In the genomic region with DNA sequence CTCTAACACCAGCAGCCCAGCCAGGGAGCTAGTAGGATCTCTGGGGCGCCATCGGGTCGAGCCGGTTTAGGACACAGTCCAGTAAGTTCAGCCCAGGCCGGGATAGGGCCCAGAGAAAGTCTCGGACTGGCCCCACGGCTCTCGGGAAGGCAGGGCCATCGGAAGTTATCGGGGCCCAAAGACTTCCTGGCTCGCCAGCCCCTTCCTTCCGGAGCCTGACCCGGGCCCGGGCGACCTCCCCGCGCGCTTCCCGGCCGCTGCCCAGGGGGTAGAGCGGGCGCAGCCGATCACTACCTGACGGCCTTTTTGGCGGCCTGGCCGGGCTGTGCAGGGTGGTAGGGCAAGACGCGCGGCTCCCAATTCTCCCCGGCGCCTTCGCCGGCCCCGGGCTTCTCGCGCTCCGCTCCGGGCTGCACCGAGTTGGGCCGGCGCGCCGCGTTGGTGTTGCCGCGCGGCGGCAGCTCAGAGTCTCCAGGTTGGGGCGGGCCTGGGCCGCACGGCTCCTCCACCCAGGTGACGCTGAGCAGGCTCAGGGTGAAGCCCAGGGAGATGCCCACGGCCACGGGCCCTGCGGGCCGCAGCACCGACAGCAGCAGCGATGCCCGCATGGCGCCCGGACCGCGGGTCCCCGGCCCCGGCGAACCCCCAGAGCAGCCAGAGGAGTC, we compare ENCODE assay signal across 1 cellular context.
TF ChIP-seq lines count a peak whose summit lies in the region.

No MANE protein-coding gene starts in this region.

TF ChIP-seq in HepG2, 621 proteins besides CTCF, POLR2A, EP300 and RAD21 (continued from another document and continues in another):
- TF ChIP-seq, protein P1, sequence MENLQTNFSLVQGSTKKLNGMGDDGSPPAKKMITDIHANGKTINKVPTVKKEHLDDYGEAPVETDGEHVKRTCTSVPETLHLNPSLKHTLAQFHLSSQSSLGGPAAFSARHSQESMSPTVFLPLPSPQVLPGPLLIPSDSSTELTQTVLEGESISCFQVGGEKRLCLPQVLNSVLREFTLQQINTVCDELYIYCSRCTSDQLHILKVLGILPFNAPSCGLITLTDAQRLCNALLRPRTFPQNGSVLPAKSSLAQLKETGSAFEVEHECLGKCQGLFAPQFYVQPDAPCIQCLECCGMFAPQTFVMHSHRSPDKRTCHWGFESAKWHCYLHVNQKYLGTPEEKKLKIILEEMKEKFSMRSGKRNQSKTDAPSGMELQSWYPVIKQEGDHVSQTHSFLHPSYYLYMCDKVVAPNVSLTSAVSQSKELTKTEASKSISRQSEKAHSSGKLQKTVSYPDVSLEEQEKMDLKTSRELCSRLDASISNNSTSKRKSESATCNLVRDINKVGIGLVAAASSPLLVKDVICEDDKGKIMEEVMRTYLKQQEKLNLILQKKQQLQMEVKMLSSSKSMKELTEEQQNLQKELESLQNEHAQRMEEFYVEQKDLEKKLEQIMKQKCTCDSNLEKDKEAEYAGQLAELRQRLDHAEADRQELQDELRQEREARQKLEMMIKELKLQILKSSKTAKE (CRISPR knock-in tag; IDR thresholded peaks at IDR 0.05; ENCODE audit: borderline replicate concordance), result no peak
- TF ChIP-seq MZF1 (CRISPR knock-in tag; IDR thresholded peaks at IDR 0.05; ENCODE audit: borderline replicate concordance) (no peak), ZSCAN25 (CRISPR knock-in tag; IDR thresholded peaks at IDR 0.05) (0 out of 2 replicates have a peak, but pooled peaks have one; percentile 3), ZMAT3 (CRISPR knock-in tag; conservative IDR thresholded peaks at IDR 0.05) (no peak), KAT2B (IDR thresholded peaks at IDR 0.05; ENCODE audit: borderline replicate concordance, low read depth, low read length) (no peak), ADNP (CRISPR knock-in tag; IDR thresholded peaks at IDR 0.05) (no peak), PTBP1 (IDR thresholded peaks at IDR 0.05; ENCODE audit: low read depth, low read length, poor library complexity, severe bottlenecking) (no peak), SP1 (IDR thresholded peaks at IDR 0.05) (no peak), SP1 (CRISPR knock-in tag; IDR thresholded peaks at IDR 0.05) (no peak), CHCHD3 (CRISPR knock-in tag; IDR thresholded peaks at IDR 0.05) (peak; percentile 62; the same call in 1 of the 2 replicates), ZNF713 (CRISPR knock-in tag; IDR thresholded peaks at IDR 0.05) (no peak; the same call in none of the 2 replicates), ZFP41 (CRISPR knock-in tag; IDR thresholded peaks at IDR 0.05; ENCODE audit: borderline replicate concordance) (no peak), RERE (CRISPR knock-in tag; IDR thresholded peaks at IDR 0.05; ENCODE audit: low read depth) (no peak), RCOR2 (CRISPR knock-in tag; IDR thresholded peaks at IDR 0.05) (no peak), POGK (CRISPR knock-in tag; conservative IDR thresholded peaks at IDR 0.05) (peak; percentile 54; the same call in 1 of the 2 replicates), GTF3A (CRISPR knock-in tag; conservative IDR thresholded peaks at IDR 0.05) (no peak), ZNF589 (CRISPR knock-in tag; conservative IDR thresholded peaks at IDR 0.05) (no peak; the same call in 1 of the 2 replicates), ZNF710 (CRISPR knock-in tag; IDR thresholded peaks at IDR 0.05; ENCODE audit: borderline replicate concordance) (no peak), CCAR2 (optimal IDR thresholded peaks at IDR 0.05; ENCODE audit: low read depth, low read length) (no peak), KLF16 (CRISPR knock-in tag; IDR thresholded peaks at IDR 0.05) (no peak; a peak in 1 of 4 replicates), ZNF609 (CRISPR knock-in tag; IDR thresholded peaks at IDR 0.05; ENCODE audit: borderline replicate concordance) (no peak; the same call in 1 of the 2 replicates), SMAD1 (CRISPR knock-in tag; IDR thresholded peaks at IDR 0.05; ENCODE audit: borderline replicate concordance, low read depth) (no peak; the same call in 1 of the 2 replicates), ZNF136 (CRISPR knock-in tag; IDR thresholded peaks at IDR 0.05; ENCODE audit: low read depth) (no peak)
- TF ChIP-seq, protein P2, sequence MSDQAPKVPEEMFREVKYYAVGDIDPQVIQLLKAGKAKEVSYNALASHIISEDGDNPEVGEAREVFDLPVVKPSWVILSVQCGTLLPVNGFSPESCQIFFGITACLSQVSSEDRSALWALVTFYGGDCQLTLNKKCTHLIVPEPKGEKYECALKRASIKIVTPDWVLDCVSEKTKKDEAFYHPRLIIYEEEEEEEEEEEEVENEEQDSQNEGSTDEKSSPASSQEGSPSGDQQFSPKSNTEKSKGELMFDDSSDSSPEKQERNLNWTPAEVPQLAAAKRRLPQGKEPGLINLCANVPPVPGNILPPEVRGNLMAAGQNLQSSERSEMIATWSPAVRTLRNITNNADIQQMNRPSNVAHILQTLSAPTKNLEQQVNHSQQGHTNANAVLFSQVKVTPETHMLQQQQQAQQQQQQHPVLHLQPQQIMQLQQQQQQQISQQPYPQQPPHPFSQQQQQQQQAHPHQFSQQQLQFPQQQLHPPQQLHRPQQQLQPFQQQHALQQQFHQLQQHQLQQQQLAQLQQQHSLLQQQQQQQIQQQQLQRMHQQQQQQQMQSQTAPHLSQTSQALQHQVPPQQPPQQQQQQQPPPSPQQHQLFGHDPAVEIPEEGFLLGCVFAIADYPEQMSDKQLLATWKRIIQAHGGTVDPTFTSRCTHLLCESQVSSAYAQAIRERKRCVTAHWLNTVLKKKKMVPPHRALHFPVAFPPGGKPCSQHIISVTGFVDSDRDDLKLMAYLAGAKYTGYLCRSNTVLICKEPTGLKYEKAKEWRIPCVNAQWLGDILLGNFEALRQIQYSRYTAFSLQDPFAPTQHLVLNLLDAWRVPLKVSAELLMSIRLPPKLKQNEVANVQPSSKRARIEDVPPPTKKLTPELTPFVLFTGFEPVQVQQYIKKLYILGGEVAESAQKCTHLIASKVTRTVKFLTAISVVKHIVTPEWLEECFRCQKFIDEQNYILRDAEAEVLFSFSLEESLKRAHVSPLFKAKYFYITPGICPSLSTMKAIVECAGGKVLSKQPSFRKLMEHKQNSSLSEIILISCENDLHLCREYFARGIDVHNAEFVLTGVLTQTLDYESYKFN (CRISPR knock-in tag; conservative IDR thresholded peaks at IDR 0.05), result no peak
- TF ChIP-seq, protein P3, sequence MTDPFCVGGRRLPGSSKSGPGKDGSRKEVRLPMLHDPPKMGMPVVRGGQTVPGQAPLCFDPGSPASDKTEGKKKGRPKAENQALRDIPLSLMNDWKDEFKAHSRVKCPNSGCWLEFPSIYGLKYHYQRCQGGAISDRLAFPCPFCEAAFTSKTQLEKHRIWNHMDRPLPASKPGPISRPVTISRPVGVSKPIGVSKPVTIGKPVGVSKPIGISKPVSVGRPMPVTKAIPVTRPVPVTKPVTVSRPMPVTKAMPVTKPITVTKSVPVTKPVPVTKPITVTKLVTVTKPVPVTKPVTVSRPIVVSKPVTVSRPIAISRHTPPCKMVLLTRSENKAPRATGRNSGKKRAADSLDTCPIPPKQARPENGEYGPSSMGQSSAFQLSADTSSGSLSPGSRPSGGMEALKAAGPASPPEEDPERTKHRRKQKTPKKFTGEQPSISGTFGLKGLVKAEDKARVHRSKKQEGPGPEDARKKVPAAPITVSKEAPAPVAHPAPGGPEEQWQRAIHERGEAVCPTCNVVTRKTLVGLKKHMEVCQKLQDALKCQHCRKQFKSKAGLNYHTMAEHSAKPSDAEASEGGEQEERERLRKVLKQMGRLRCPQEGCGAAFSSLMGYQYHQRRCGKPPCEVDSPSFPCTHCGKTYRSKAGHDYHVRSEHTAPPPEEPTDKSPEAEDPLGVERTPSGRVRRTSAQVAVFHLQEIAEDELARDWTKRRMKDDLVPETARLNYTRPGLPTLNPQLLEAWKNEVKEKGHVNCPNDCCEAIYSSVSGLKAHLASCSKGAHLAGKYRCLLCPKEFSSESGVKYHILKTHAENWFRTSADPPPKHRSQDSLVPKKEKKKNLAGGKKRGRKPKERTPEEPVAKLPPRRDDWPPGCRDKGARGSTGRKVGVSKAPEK (CRISPR knock-in tag; IDR thresholded peaks at IDR 0.05; ENCODE audit: borderline replicate concordance), result no peak
